36 cellular contexts compared by ENCODE assay signal in the genomic region with DNA sequence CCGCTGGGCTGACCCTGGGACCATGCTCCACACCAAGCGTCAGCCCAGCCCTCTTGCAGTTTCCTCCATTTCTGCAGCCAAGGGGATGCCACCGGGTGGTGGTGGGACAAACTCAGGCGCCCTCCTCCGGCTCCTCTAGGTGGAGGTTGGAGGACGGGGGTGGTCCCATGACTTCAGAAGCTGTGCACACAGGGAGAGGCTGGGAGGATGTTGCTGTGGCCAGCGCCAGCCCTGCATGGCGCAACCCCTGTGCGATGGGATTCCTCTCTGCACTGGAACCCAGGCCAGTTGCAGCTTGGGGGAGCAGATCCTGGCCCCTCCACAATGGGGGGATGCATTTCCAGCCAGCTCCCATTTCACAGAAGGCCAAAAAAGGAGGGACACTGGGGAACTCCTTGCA.
"Had no signal": no experiment of that assay in that cellular context is flagged by ENCODE, and none has a peak within 500 bp of the region (broad histone marks: within the 10 kb centered on the region; RNA-seq: fewer than 3 reads in every experiment).

No MANE protein-coding gene starts in this region.

- H3K9ac ChIP-seq: SK-N-SH had no signal

- H3K27ac ChIP-seq: ascending aorta, cardiac muscle cell, Peyer's patch, SJSA1 had no signal

- H3K4me1 ChIP-seq: Peyer's patch had no signal

- H3K9me3 Mint-ChIP-seq: activated CD4-positive, alpha-beta T cell treated with anti-CD3 and anti-CD28 coated beads, Interleukin-2, amount 10 ng/mL, durations not matched to agents 7 days and 5 days; activated naive CD4-positive, alpha-beta T cell treated with anti-CD3 and anti-CD28 coated beads, Interleukin-2, amount 50 U/mL, for 24 hours; activated naive CD8-positive, alpha-beta T cell treated with anti-CD3 and anti-CD28 coated beads, Interleukin-2, amount 10 ng/mL, durations not matched to agents 7 days and 5 days; activated T-cell treated with anti-CD3 and anti-CD28 coated beads, Interleukin-2, amount 50 U/mL, for 24 hours; activated T-helper 2 cell treated with anti-CD3 and anti-CD28 coated beads, Interferon-gamma antibody, Interleukin-2, Interleukin-4, amounts not matched to agents 10 μg/mL and 5 μg/mL and 100 μg/mL, durations not matched to agents 14 hours and 24 hours and 36 hours; central memory CD8-positive, alpha-beta T cell; T-helper 1 cell treated with Interleukin-12 subunit alpha and Interleukin-12 subunit beta and Interleukin-4 antibody, amounts not matched to agents 30 μg/mL and 1 μg/mL, for 36 hours; T-helper 2 cell treated with Interferon-gamma antibody and Interleukin-4, amounts not matched to agents 5 μg/mL and 100 μg/mL, for 36 hours; WTC11 had no signal

- H3K4me2 ChIP-seq: SK-N-SH had no signal

- H3K27me3 ChIP-seq: ascending aorta, cardiac muscle cell, Peyer's patch, SJSA1 had no signal

- ATAC-seq: activated CD4-positive, alpha-beta T cell treated with anti-CD3 and anti-CD28 coated beads for 36 hours; activated CD4-positive, CD25-positive, alpha-beta regulatory T cell treated with anti-CD3 and anti-CD28 coated beads, Interleukin-2, amount 50 U/mL, for 24 hours; activated CD8-positive, alpha-beta T cell treated with anti-CD3 and anti-CD28 coated beads, Interleukin-2, amount 10 ng/mL, durations not matched to agents 7 days and 5 days; PC-3; WTC11 had no signal

- H3K4me3 Mint-ChIP-seq: activated CD4-positive, alpha-beta T cell treated with anti-CD3 and anti-CD28 coated beads for 36 hours; activated CD4-positive, alpha-beta T cell treated with anti-CD3 and anti-CD28 coated beads, Interleukin-2, amount 10 ng/mL, durations not matched to agents 7 days and 5 days; activated CD8-positive, alpha-beta T cell treated with anti-CD3 and anti-CD28 coated beads, Interleukin-2, amount 10 ng/mL, durations not matched to agents 7 days and 5 days; activated naive CD4-positive, alpha-beta T cell treated with anti-CD3 and anti-CD28 coated beads, Interleukin-2, amount 50 U/mL, for 24 hours; activated naive CD8-positive, alpha-beta T cell treated with anti-CD3 and anti-CD28 coated beads, Interleukin-2, amount 10 ng/mL, durations not matched to agents 7 days and 5 days; activated T-cell treated with anti-CD3 and anti-CD28 coated beads, Interleukin-2, amount 50 U/mL, for 24 hours; central memory CD8-positive, alpha-beta T cell; T-helper 1 cell treated with Interleukin-12 subunit alpha and Interleukin-12 subunit beta and Interleukin-4 antibody, amounts not matched to agents 30 μg/mL and 1 μg/mL, for 36 hours; T-helper 2 cell treated with Interferon-gamma antibody and Interleukin-4, amounts not matched to agents 5 μg/mL and 100 μg/mL, for 36 hours; WTC11 had no signal

- H3K4me1 Mint-ChIP-seq: activated CD4-positive, alpha-beta T cell treated with anti-CD3 and anti-CD28 coated beads for 36 hours; activated CD4-positive, alpha-beta T cell treated with anti-CD3 and anti-CD28 coated beads, Interleukin-2, amount 10 ng/mL, durations not matched to agents 7 days and 5 days; activated naive CD4-positive, alpha-beta T cell treated with anti-CD3 and anti-CD28 coated beads, Interleukin-2, amount 50 U/mL, for 24 hours; central memory CD8-positive, alpha-beta T cell had no signal

- H3K9me3 ChIP-seq: ascending aorta, Peyer's patch, SJSA1, SK-N-SH had no signal

- FAIRE-seq: TTC549 had no signal

- DNase-seq: activated CD4-positive, alpha-beta T cell treated with anti-CD3 and anti-CD28 coated beads for 36 hours; activated CD4-positive, alpha-beta T cell treated with anti-CD3 and anti-CD28 coated beads, Interleukin-2, amount 10 ng/mL, durations not matched to agents 7 days and 5 days; activated CD4-positive, alpha-beta T cell treated with anti-CD3 and anti-CD28 coated beads, Interleukin-2, amount 50 U/mL, for 48 hours; activated CD8-positive, alpha-beta T cell treated with anti-CD3 and anti-CD28 coated beads, Interleukin-2, amount 10 ng/mL, durations not matched to agents 7 days and 5 days; activated gamma-delta T cell; activated naive CD4-positive, alpha-beta T cell treated with Interleukin-2 at 50 U/mL for 16 hours; activated naive CD8-positive, alpha-beta T cell treated with anti-CD3 and anti-CD28 coated beads, Interleukin-2, amount 10 ng/mL, durations not matched to agents 7 days and 5 days; activated T-cell treated with anti-CD3 and anti-CD28 coated beads, Interleukin-2, amount 50 U/mL, for 24 hours; amygdala; Karpas-422; KBM-7; NCI-H1048; NCI-H1105 treated with DMSO at 0.1 percent for 48 hours; NCI-H1436; NCI-H1694; NCI-H1930; NCI-H345; NCI-H524 treated with DMSO at 0.1 percent for 48 hours; NCI-H748 treated with DMSO at 0.1 percent for 48 hours; NK-92 treated with Interleukin-12 subunit alpha and Interleukin-12 subunit beta, amount 100 ng/mL, for 24 hours; PC-3; Peyer's patch; RPMI8226; SHP77 treated with DMSO at 0.1 percent for 48 hours; SK-N-SH had no signal

- H3K36me3 Mint-ChIP-seq: activated naive CD4-positive, alpha-beta T cell treated with anti-CD3 and anti-CD28 coated beads, Interleukin-2, amount 50 U/mL, for 24 hours; activated naive CD8-positive, alpha-beta T cell treated with anti-CD3 and anti-CD28 coated beads, Interleukin-2, amount 10 ng/mL, durations not matched to agents 7 days and 5 days; WTC11 had no signal

- H3K36me3 ChIP-seq: ascending aorta, cardiac muscle cell, Peyer's patch, SJSA1 had no signal

- H3K27ac Mint-ChIP-seq: activated CD4-positive, alpha-beta T cell treated with anti-CD3 and anti-CD28 coated beads for 36 hours; activated CD8-positive, alpha-beta T cell treated with anti-CD3 and anti-CD28 coated beads, Interleukin-2, amount 10 ng/mL, durations not matched to agents 7 days and 5 days; activated naive CD4-positive, alpha-beta T cell treated with anti-CD3 and anti-CD28 coated beads, Interleukin-2, amount 50 U/mL, for 24 hours; activated naive CD8-positive, alpha-beta T cell treated with anti-CD3 and anti-CD28 coated beads, Interleukin-2, amount 10 ng/mL, durations not matched to agents 7 days and 5 days; activated T-cell treated with anti-CD3 and anti-CD28 coated beads, Interleukin-2, amount 50 U/mL, for 24 hours; activated T-helper 2 cell treated with anti-CD3 and anti-CD28 coated beads, Interferon-gamma antibody, Interleukin-2, Interleukin-4, amounts not matched to agents 10 μg/mL and 5 μg/mL and 100 μg/mL, durations not matched to agents 14 hours and 24 hours and 36 hours; T-helper 1 cell treated with Interleukin-12 subunit alpha and Interleukin-12 subunit beta and Interleukin-4 antibody, amounts not matched to agents 30 μg/mL and 1 μg/mL, for 36 hours; T-helper 2 cell treated with Interferon-gamma antibody and Interleukin-4, amounts not matched to agents 5 μg/mL and 100 μg/mL, for 36 hours; WTC11 had no signal

- H3K4me3 ChIP-seq: ascending aorta, cardiac muscle cell, Peyer's patch, SJSA1 had no signal

- H3K9me2 ChIP-seq: SK-N-SH had no signal
